ENCODE assay signal across 30 cellular contexts in genomic region chr14:63457498-63457897, GRCh38.
A peak's percentile ranks its signal among the peaks of the same experiment; 100 is the strongest.
DNase-seq lines count a peak whose midpoint lies in the region; ATAC-seq and TF ChIP-seq lines count a peak whose summit lies in the region.
"Had no signal": no experiment of that assay in that cellular context is flagged by ENCODE, and none has a peak within 500 bp of the region (broad histone marks: within the 10 kb centered on the region; RNA-seq: fewer than 3 reads in every experiment).

No MANE protein-coding gene starts in this region.

- ATAC-seq in PC-3 (peak; percentile 13; the same call in 1 of the 2 replicates), GM18870 (IDR thresholded peaks at IDR 0.05; ENCODE audit: unreplicated experiment) (no peak)
- ATAC-seq: A549; CD8-positive, alpha-beta T cell; K562; T-cell had no signal

- no peaks in the 10 kb centered on the region for H3F3A ChIP-seq in PC-3 (ENCODE audit: low read length, unreplicated experiment)

- H3K4me1 ChIP-seq in PC-3 (ENCODE audit: insufficient read depth, low read length), result no peaks in the 10 kb centered on the region
- no peaks in the 10 kb centered on the region for H3K4me1 ChIP-seq in hepatocyte (ENCODE audit: insufficient read depth)
- H3K4me1 ChIP-seq: Caco-2, HAP-1 had no signal

- TF ChIP-seq CTCF in PC-3 (conservative IDR thresholded peaks at IDR 0.05; ENCODE audit: low read depth, low read length) (no peak), hepatocyte (IDR thresholded peaks at IDR 0.05; ENCODE audit: poor library complexity) (peak; percentile 7), nephron progenitor cell (IDR thresholded peaks at IDR 0.05) (no peak)

- H4K20me1 ChIP-seq in PC-3 (ENCODE audit: low read length) (peaks cover 18% of the 10 kb centered on the region; the same call in 1 of the 2 replicates), hepatocyte (ENCODE audit: insufficient read depth, poor library complexity, severe bottlenecking) (peaks cover 13% of the 10 kb centered on the region)

- CTCF ChIA-PET in PC-3 (lab: Charles Lee), result no interaction called here

- H3K27ac ChIP-seq in PC-3 (ENCODE audit: low read length), result no peak overlapping the region
- no peak overlapping the region for H3K27ac ChIP-seq in hepatocyte
- H3K27ac ChIP-seq: A549, HL-60, PC-9, SJSA1 had no signal

- no peaks in the 10 kb centered on the region for H3K27me3 Mint-ChIP-seq in nephron progenitor cell (ENCODE audit: low read depth, poor library complexity)
- H3K27me3 Mint-ChIP-seq: T-cell had no signal

- H3K9me3 Mint-ChIP-seq in nephron progenitor cell, result no peaks in the 10 kb centered on the region
- H3K9me3 Mint-ChIP-seq: CD8-positive, alpha-beta T cell; HFFc6; T-cell had no signal

- H3K27me3 ChIP-seq in PC-3 (ENCODE audit: low read length), result no peaks in the 10 kb centered on the region
- H3K27me3 ChIP-seq in hepatocyte, result no peaks in the 10 kb centered on the region
- H3K27me3 ChIP-seq: SJSA1 had no signal

- H3K27ac Mint-ChIP-seq in nephron progenitor cell, result no peak overlapping the region
- H3K27ac Mint-ChIP-seq: CD8-positive, alpha-beta T cell; HFFc6; T-cell had no signal

- DNase-seq in HuH-7 (ENCODE audit: low spot score) (peak; percentile 46), PC-3 (no peak), hepatocyte (ENCODE audit: low spot score) (no peak), nephron progenitor cell (peak; percentile 4), NCI-H345 treated with DMSO at 0.1 percent for 48 hours (lab: John Stamatoyannopoulos, UW; ENCODE audit: unreplicated experiment) (no peak), NCI-H2081 treated with DMSO at 0.1 percent for 48 hours (lab: John Stamatoyannopoulos, UW) (no peak)
- DNase-seq: AML-193; C1 segment of cervical spinal cord; Caco-2; CD8-positive, alpha-beta T cell; GOT3; HFFc6; Kasumi-1; NCI-H1105 treated with DMSO at 0.1 percent for 48 hours; NCI-H1694; NCI-H2029 treated with DMSO at 0.1 percent for 48 hours; NCI-H345; NCI-H524; NCI-H748 treated with DMSO at 0.1 percent for 48 hours; NK-92 treated with Interleukin-12 subunit alpha and Interleukin-12 subunit beta, amount 100 ng/mL, for 24 hours; PC-9; Right ventricle myocardium superior; RPMI8226; T-cell had no signal

- no TSS peak for BruUV-seq in PC-3 (replicated peaks; lab: Mats Ljungman, UMichigan)

- peaks cover 19% of the 10 kb centered on the region for H3K36me3 Mint-ChIP-seq in nephron progenitor cell (ENCODE audit: low read depth)

- POLR2A ChIA-PET in PC-3 (lab: Charles Lee; ENCODE audit: unreplicated experiment), result no interaction called here

- intact Hi-C loops in PC-3 (cut with micrococcal nuclease), result no loop called here

- no peak overlapping the region for H3K4me3 ChIP-seq in PC-3 (ENCODE audit: low read length)
- H3K4me3 ChIP-seq in hepatocyte, result no peak overlapping the region
- H3K4me3 ChIP-seq: A549, HAP-1, K562, PC-9, SJSA1 had no signal

- no peak overlapping the region for H3K9ac ChIP-seq in PC-3 (ENCODE audit: low read length)

- H2AFZ ChIP-seq in PC-3 (ENCODE audit: low read length), result no peak overlapping the region
- H2AFZ ChIP-seq in hepatocyte, result no peak overlapping the region
- H2AFZ ChIP-seq: PC-9 had no signal

- H3K4me1 Mint-ChIP-seq in nephron progenitor cell, result peaks cover 15% of the 10 kb centered on the region

- H3K9me2 ChIP-seq in PC-3 (replicated peaks; ENCODE audit: low read length), result no peaks in the 10 kb centered on the region
- no peaks in the 10 kb centered on the region for H3K9me2 ChIP-seq in hepatocyte (replicated peaks; ENCODE audit: insufficient read depth)

- no peak overlapping the region for H3K4me2 ChIP-seq in PC-3 (ENCODE audit: low read length)
- no peak overlapping the region for H3K4me2 ChIP-seq in hepatocyte
- H3K4me2 ChIP-seq: A549, PC-9 had no signal

- H3K36me3 ChIP-seq in PC-3 (ENCODE audit: low read depth, low read length), result peaks cover 6% of the 10 kb centered on the region; the same call in 1 of the 2 replicates
- no peaks in the 10 kb centered on the region for H3K36me3 ChIP-seq in hepatocyte (replicated peaks; ENCODE audit: insufficient read depth, low read depth)
- H3K36me3 ChIP-seq: HAP-1 had no signal

- WGBS in hepatocyte (ENCODE audit: low lambda C conversion rate, missing lambda C conversion rate), result 94% methylated on average over 4 of the region's 4 CpGs

- H3K9me3 ChIP-seq in PC-3 (ENCODE audit: low read length) (no peaks in the 10 kb centered on the region), hepatocyte (ENCODE audit: low read depth) (no peaks in the 10 kb centered on the region)
- H3K9me3 ChIP-seq: A549, Caco-2, HAP-1, SJSA1 had no signal

- no peak overlapping the region for H3K4me3 Mint-ChIP-seq in nephron progenitor cell
- H3K4me3 Mint-ChIP-seq: CD8-positive, alpha-beta T cell; HFFc6; T-cell had no signal

- H3K79me2 ChIP-seq in PC-3 (ENCODE audit: low read length) (peaks cover 86% of the 10 kb centered on the region), hepatocyte (peaks cover 76% of the 10 kb centered on the region)

Comparison
In these comparisons a context has a peak if more than half of its experiments do, and no peak if none do; other contexts are left out.
1. DNase-seq: peak in HuH-7 (single experiment) and nephron progenitor cell (single experiment); none in PC-3 (single experiment), hepatocyte (single experiment), NCI-H345 treated with DMSO at 0.1 percent for 48 hours (single experiment) and NCI-H2081 treated with DMSO at 0.1 percent for 48 hours (single experiment).